In genomic region chr2:19369341-19369955, GRCh38 we compare ENCODE assay signal across 10 cellular contexts. TPM values are rescaled to one million over a fixed set of nuclear protein-coding genes. Genes with fewer than 3 reads are reported as not detected.
DNase-seq lines count a peak whose midpoint lies in the region; ATAC-seq, FAIRE-seq and TF ChIP-seq lines count a peak whose summit lies in the region.
"Had no signal": no experiment of that assay in that cellular context is flagged by ENCODE, and none has a peak within 500 bp of the region (broad histone marks: within the 10 kb centered on the region; RNA-seq: fewer than 3 reads in every experiment).

No MANE protein-coding gene starts in this region.

- H3K23ac ChIP-seq in mesendoderm (ENCODE audit: low read length), result no peak overlapping the region

- WGBS in mesendoderm (ENCODE audit: extremely low coverage, insufficient coverage, low lambda C conversion rate), result no CpG with 5 or more reads among the region's 2 CpGs
- 64 to 69% methylated on average over 2 of the region's 2 CpGs for WGBS in pancreas, 2 donors

- TF ChIP-seq CTCF in DND-41 (IDR thresholded peaks at IDR 0.05; ENCODE audit: borderline replicate concordance, extremely low read depth, low read length, poor library complexity, severe bottlenecking) (peak; percentile 36), astrocyte of the spinal cord (IDR thresholded peaks at IDR 0.05; ENCODE audit: low read depth, low read length) (peak; percentile 75), pancreas (IDR thresholded peaks at IDR 0.05) (no peak)

- FAIRE-seq in pancreas (lab: Jason Lieb, UNC), result no peak

- no peak overlapping the region for H3K56ac ChIP-seq in mesendoderm (ENCODE audit: low read length)

- H3K27ac ChIP-seq in DND-41 (ENCODE audit: low read length), result no peak overlapping the region
- H3K27ac ChIP-seq in mesendoderm (ENCODE audit: low read depth, low read length), result no peak overlapping the region
- no peak overlapping the region for H3K27ac ChIP-seq in pancreas
- H3K27ac ChIP-seq: SJSA1, tibial nerve had no signal

- intact Hi-C loops in pancreas (cut with DNase I) (loop anchor here in 2 of 3 donors (10.0 kb wide), 3 partner anchors 495 to 855 kb away; no protein-coding TSS in a partner anchor), head of caudate nucleus (cut with DNase I) (no loop called here)

- no peak overlapping the region for H4K8ac ChIP-seq in mesendoderm (ENCODE audit: low read depth, low read length)

- no peak overlapping the region for H2BK15ac ChIP-seq in mesendoderm (replicated peaks; ENCODE audit: low read depth)

- DNase-seq in DND-41 (no peak), NCI-H1694 (lab: John Stamatoyannopoulos, UW) (peak; percentile 72), astrocyte of the spinal cord (ENCODE audit: low read depth, low spot score) (peak; percentile 56), mesendoderm (peak; percentile 59), GDM1 (lab: John Stamatoyannopoulos, UW) (no peak), pancreas (no peak), head of caudate nucleus (no peak)

- H2BK120ac ChIP-seq in mesendoderm (ENCODE audit: low read depth, low read length), result no peak overlapping the region

- H2BK5ac ChIP-seq in mesendoderm (ENCODE audit: low read length), result no peak overlapping the region

- no peak overlapping the region for H3K4me3 ChIP-seq in DND-41 (ENCODE audit: low read depth in 1 of 2, low read length in 2 of 2)
- H3K4me3 ChIP-seq in astrocyte of the spinal cord (ENCODE audit: low read depth, low read length), result no peak overlapping the region
- no peak overlapping the region for H3K4me3 ChIP-seq in mesendoderm (ENCODE audit: low read length)
- H3K4me3 ChIP-seq in pancreas, result no peak overlapping the region
- H3K4me3 ChIP-seq: SJSA1, tibial nerve had no signal

- no peak overlapping the region for H3K18ac ChIP-seq in mesendoderm (ENCODE audit: low read length)

- ATAC-seq in DND-41 (ENCODE audit: insufficient read depth, low read depth), result no peak
- ATAC-seq in HG02973 (IDR thresholded peaks at IDR 0.05; ENCODE audit: unreplicated experiment), result no peak
- no peak for ATAC-seq in pancreas

- H3K4me2 ChIP-seq in DND-41 (ENCODE audit: insufficient read depth, low read length) (no peak overlapping the region), mesendoderm (ENCODE audit: low read length) (no peak overlapping the region)

- no peak overlapping the region for H4K5ac ChIP-seq in mesendoderm (ENCODE audit: low read length)

- no peak overlapping the region for H2AFZ ChIP-seq in DND-41 (ENCODE audit: low read depth, low read length)

- H3K4me1 ChIP-seq in DND-41 (ENCODE audit: insufficient read depth, low read length), result no peaks in the 10 kb centered on the region
- H3K4me1 ChIP-seq in mesendoderm (ENCODE audit: control insufficient read depth, low read depth, low read length), result no peaks in the 10 kb centered on the region
- H3K4me1 ChIP-seq in pancreas, result no peaks in the 10 kb centered on the region
- H3K4me1 ChIP-seq: SJSA1, tibial nerve had no signal

- H3K79me1 ChIP-seq in mesendoderm (ENCODE audit: low read length), result no peaks in the 10 kb centered on the region

- no peaks in the 10 kb centered on the region for H3K9me3 ChIP-seq in DND-41 (ENCODE audit: insufficient read depth, low read length, severe bottlenecking)
- no peaks in the 10 kb centered on the region for H3K9me3 ChIP-seq in pancreas
- H3K9me3 ChIP-seq: SJSA1, tibial nerve had no signal

- in situ Hi-C loops in astrocyte of the spinal cord (cut with HindIII; ENCODE audit: low sequenced_read_pairs), result loop anchor here (25.0 kb wide), 1 partner anchor 857 kb away; no protein-coding TSS in a partner anchor

- no peaks in the 10 kb centered on the region for H4K20me1 ChIP-seq in DND-41 (ENCODE audit: insufficient read depth, low read length)

- H3K4ac ChIP-seq in mesendoderm (ENCODE audit: low read depth, low read length), result no peak overlapping the region

- H3K79me2 ChIP-seq in DND-41 (ENCODE audit: insufficient read depth, low read length) (no peaks in the 10 kb centered on the region), mesendoderm (ENCODE audit: control insufficient read depth, insufficient read depth, low read length) (no peaks in the 10 kb centered on the region)

- H3K36me3 ChIP-seq in DND-41 (ENCODE audit: insufficient read depth, low read length) (no peaks in the 10 kb centered on the region), mesendoderm (ENCODE audit: control insufficient read depth, insufficient read depth, low read length) (no peaks in the 10 kb centered on the region), pancreas (no peaks in the 10 kb centered on the region)
- H3K36me3 ChIP-seq: SJSA1, tibial nerve had no signal

- H2AK5ac ChIP-seq in mesendoderm (ENCODE audit: low read length), result no peak overlapping the region

- peaks cover 28% of the 10 kb centered on the region for H3K27me3 ChIP-seq in DND-41 (ENCODE audit: insufficient read depth, low read length, poor library complexity)
- H3K27me3 ChIP-seq in mesendoderm (ENCODE audit: insufficient read depth, low read length, poor library complexity), result peaks cover 6% of the 10 kb centered on the region
- peaks cover 0 to 5% (median 0%) of the 10 kb centered on the region in 4 donors for H3K27me3 ChIP-seq in pancreas
- H3K27me3 ChIP-seq: SJSA1 had no signal

- H3K9ac ChIP-seq in DND-41 (ENCODE audit: low read depth, low read length) (no peak overlapping the region), mesendoderm (ENCODE audit: low read length) (no peak overlapping the region)

RNA-seq across cellular contexts. Expression of gene OSR1, which starts 11.0 kb away (rescaled TPM):
- 0.04 TPM for polyA plus RNA-seq in mesendoderm (2013, experiment 1 of 2)
- polyA plus RNA-seq in mesendoderm (2013, experiment 2 of 2), result 0.08 TPM
- 1 to 10 TPM in 2 of 6 donors, under 1 TPM in 4; 0.24 to 2.7 (median 0.77) TPM for total RNA-seq in pancreas
- polyA plus RNA-seq in pancreas, result 1 to 10 TPM; 1.6 to 1.7 TPM

Comparison
In these comparisons a context has a peak if more than half of its experiments do, and no peak if none do; other contexts are left out.
1. DNase-seq: peak in NCI-H1694 (single experiment), astrocyte of the spinal cord (single experiment) and mesendoderm (single experiment); none in DND-41 (single experiment), GDM1 (single experiment), pancreas (0 of 6) and head of caudate nucleus (0 of 42).
2. CTCF ChIP-seq: peak in DND-41 (single experiment) and astrocyte of the spinal cord (single experiment); none in pancreas (0 of 4).